10 cellular contexts compared by ENCODE assay signal in the genomic region with DNA sequence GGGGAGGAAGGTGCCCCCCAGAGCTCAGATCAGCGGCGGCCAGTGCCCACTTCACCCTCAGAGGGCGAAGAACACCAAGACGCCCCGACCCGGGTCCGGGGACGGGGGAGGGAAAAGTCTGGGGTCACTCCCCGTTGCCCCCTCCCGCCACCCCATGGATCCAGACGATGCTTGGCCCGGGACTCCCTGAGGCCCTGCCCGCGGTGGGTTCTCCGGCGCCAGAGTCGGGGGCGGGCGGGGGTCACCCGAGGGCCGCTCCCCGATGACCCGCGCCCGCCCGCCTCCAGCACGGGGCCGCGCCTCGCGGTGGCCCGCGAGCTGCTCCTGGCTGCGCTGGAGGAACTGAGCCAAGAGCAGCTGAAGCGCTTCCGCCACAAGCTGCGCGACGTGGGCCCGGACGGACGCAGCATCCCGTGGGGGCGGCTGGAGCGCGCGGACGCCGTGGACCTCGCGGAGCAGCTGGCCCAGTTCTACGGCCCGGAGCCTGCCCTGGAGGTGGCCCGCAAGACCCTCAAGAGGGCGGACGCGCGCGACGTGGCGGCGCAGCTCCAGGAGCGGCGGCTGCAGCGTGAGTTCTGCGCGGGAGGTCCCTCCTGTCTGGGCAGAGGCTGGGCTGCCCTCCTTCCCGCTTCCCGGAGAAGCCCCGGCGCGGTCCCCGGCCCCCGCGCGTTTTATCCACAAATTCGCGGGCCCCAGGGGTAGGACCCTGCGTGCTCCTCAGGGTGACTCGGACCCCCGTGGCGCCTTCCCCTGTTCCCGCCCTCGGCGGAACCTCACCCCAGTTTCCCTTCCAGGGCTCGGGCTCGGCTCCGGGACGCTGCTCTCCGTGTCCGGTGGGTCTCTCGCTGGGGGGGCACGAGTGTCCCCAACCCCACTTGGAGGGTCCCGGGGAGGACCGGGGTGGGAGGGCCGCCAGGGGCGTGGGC. TPM values are rescaled to one million over a fixed set of nuclear protein-coding genes. Genes with fewer than 3 reads are reported as not detected.
DNase-seq lines count a peak whose midpoint lies in the region; ATAC-seq lines count a peak whose summit lies in the region.
"Had no signal": no experiment of that assay in that cellular context is flagged by ENCODE, and none has a peak within 500 bp of the region (broad histone marks: within the 10 kb centered on the region; RNA-seq: fewer than 3 reads in every experiment).

No MANE protein-coding gene starts in this region.

- peaks cover 9% of the 10 kb centered on the region for H3K9me3 Mint-ChIP-seq in activated CD8-positive, alpha-beta T cell treated with anti-CD3 and anti-CD28 coated beads, Interleukin-2, amount 10 ng/mL, durations not matched to agents 7 days and 5 days (ENCODE audit: insufficient read depth)

- POLR2A ChIA-PET in activated CD8-positive, alpha-beta T cell treated with anti-CD3 and anti-CD28 coated beads, Interleukin-2, amount 10 ng/mL, durations not matched to agents 7 days and 5 days (lab: Charles Lee): interaction anchor here (0.5 to 8.3 kb wide), 13 partner anchors 8 to 227 kb away, joined by 3 to 115 read pairs (median 10); a partner anchor contains a TSS

- no peaks in the 10 kb centered on the region for H3K4me1 ChIP-seq in right cardiac atrium (ENCODE audit: control insufficient read depth, insufficient read depth, low read length)

- peak overlapping the region; percentile 89 for H3K4me3 Mint-ChIP-seq in activated CD8-positive, alpha-beta T cell treated with anti-CD3 and anti-CD28 coated beads, Interleukin-2, amount 10 ng/mL, durations not matched to agents 7 days and 5 days

- DNase-seq in GM19238 (ENCODE audit: insufficient read length, low spot score): peak; percentile 12
- no peak for DNase-seq in activated CD8-positive, alpha-beta T cell treated with anti-CD3 and anti-CD28 coated beads, Interleukin-2, amount 10 ng/mL, durations not matched to agents 7 days and 5 days
- peak in 2 of 3 donors; percentile 54 to 68 for DNase-seq in right cardiac atrium
- no peak for DNase-seq in COLO668 (lab: John Stamatoyannopoulos, UW; ENCODE audit: unreplicated experiment)
- no peak for DNase-seq in SIG-M5 treated with dmso at 0.1 percent for 504 hours (lab: John Stamatoyannopoulos, UW; ENCODE audit: unreplicated experiment)
- DNase-seq in AG20443 (ENCODE audit: low spot score): no peak
- no peak for DNase-seq in NCI-H187 (lab: John Stamatoyannopoulos, UW)

- no peak for ATAC-seq in activated CD8-positive, alpha-beta T cell treated with anti-CD3 and anti-CD28 coated beads, Interleukin-2, amount 10 ng/mL, durations not matched to agents 7 days and 5 days
- peak; percentile 27 to 49 for ATAC-seq in right cardiac atrium

- no peak overlapping the region for H3K27ac ChIP-seq in right cardiac atrium (ENCODE audit: low read length)
- peak overlapping the region in 1 of 21 experiments; percentile 30 for H3K27ac ChIP-seq in skin epidermis

- H3K27me3 ChIP-seq in right cardiac atrium (ENCODE audit: control insufficient read depth, insufficient read depth): no peaks in the 10 kb centered on the region

- H3K27ac Mint-ChIP-seq in activated CD8-positive, alpha-beta T cell treated with anti-CD3 and anti-CD28 coated beads, Interleukin-2, amount 10 ng/mL, durations not matched to agents 7 days and 5 days: peak overlapping the region; percentile 95

- H3K4me1 Mint-ChIP-seq in activated CD8-positive, alpha-beta T cell treated with anti-CD3 and anti-CD28 coated beads, Interleukin-2, amount 10 ng/mL, durations not matched to agents 7 days and 5 days (ENCODE audit: low read depth): peaks cover 56% of the 10 kb centered on the region

- 9% methylated on average over 97 of the region's 97 CpGs for WGBS in right cardiac atrium

- no peaks in the 10 kb centered on the region for H3K9me3 ChIP-seq in right cardiac atrium (ENCODE audit: control insufficient read depth, low read length)

- intact Hi-C loops in right cardiac atrium (cut with DNase I): no loop called here

- peaks cover 12% of the 10 kb centered on the region for H3K27me3 Mint-ChIP-seq in activated CD8-positive, alpha-beta T cell treated with anti-CD3 and anti-CD28 coated beads, Interleukin-2, amount 10 ng/mL, durations not matched to agents 7 days and 5 days (ENCODE audit: low read depth)

- H3K4me3 ChIP-seq in right cardiac atrium (ENCODE audit: low read length) (no peak overlapping the region), skin epidermis (peak overlapping the region; percentile 14 to 35 (median 22))

- peaks cover 68% of the 10 kb centered on the region for H3K36me3 Mint-ChIP-seq in activated CD8-positive, alpha-beta T cell treated with anti-CD3 and anti-CD28 coated beads, Interleukin-2, amount 10 ng/mL, durations not matched to agents 7 days and 5 days (ENCODE audit: low read depth)

- CTCF ChIA-PET in activated CD8-positive, alpha-beta T cell treated with anti-CD3 and anti-CD28 coated beads, Interleukin-2, amount 10 ng/mL, durations not matched to agents 7 days and 5 days (lab: Charles Lee): interaction anchor here (0.9 to 5.7 kb wide), 6 partner anchors 8 to 33 kb away, joined by 3 to 73 read pairs (median 24); a partner anchor contains a TSS

RNA-seq across cellular contexts. Expression of a gene that starts 1.1 kb away (rescaled TPM):
- 10 to 100 TPM; 29.7 to 30.8 TPM for total RNA-seq in activated CD8-positive, alpha-beta T cell treated with anti-CD3 and anti-CD28 coated beads, Interleukin-2, amount 10 ng/mL, durations not matched to agents 7 days and 5 days
- total RNA-seq in right cardiac atrium: under 1 TPM in 2 of 4 donors, not detected in 2; 0.11 to 0.24 TPM
- 0.02 TPM for polyA plus RNA-seq in right cardiac atrium
- total RNA-seq: epithelial cell of proximal tubule, RPMI7951 had no signal

RNA-seq across cellular contexts. Expression of a gene that starts 9.6 kb away (rescaled TPM):
- 100 to 1,000 TPM; 487 to 541 TPM for total RNA-seq in activated CD8-positive, alpha-beta T cell treated with anti-CD3 and anti-CD28 coated beads, Interleukin-2, amount 10 ng/mL, durations not matched to agents 7 days and 5 days
- total RNA-seq in right cardiac atrium: 10 to 100 TPM in 3 of 4 donors, 1 to 10 TPM in 1; 9.9 to 15.8 (median 11.9) TPM
- 18.7 TPM for polyA plus RNA-seq in right cardiac atrium

RNA-seq across cellular contexts. Expression of a gene that starts 20.0 kb away (rescaled TPM):
- not detected for total RNA-seq in activated CD8-positive, alpha-beta T cell treated with anti-CD3 and anti-CD28 coated beads, Interleukin-2, amount 10 ng/mL, durations not matched to agents 7 days and 5 days
- total RNA-seq in right cardiac atrium: not detected
- not detected for polyA plus RNA-seq in right cardiac atrium
- total RNA-seq: epithelial cell of proximal tubule, RPMI7951 had no signal

RNA-seq across cellular contexts. Expression of a gene that starts 28.3 kb away (rescaled TPM):
- total RNA-seq in activated CD8-positive, alpha-beta T cell treated with anti-CD3 and anti-CD28 coated beads, Interleukin-2, amount 10 ng/mL, durations not matched to agents 7 days and 5 days: 1,000 to 10,000 TPM; 2,197 to 2,304 TPM
- 100 to 1,000 TPM; 180 to 290 (median 240) TPM for total RNA-seq in right cardiac atrium
- polyA plus RNA-seq in right cardiac atrium: 393 TPM

RNA-seq across cellular contexts. Expression of a gene that starts 34.5 kb away (rescaled TPM):
- 1,000 to 10,000 TPM; 1,265 to 1,278 TPM for total RNA-seq in activated CD8-positive, alpha-beta T cell treated with anti-CD3 and anti-CD28 coated beads, Interleukin-2, amount 10 ng/mL, durations not matched to agents 7 days and 5 days
- 100 to 1,000 TPM in 3 of 4 donors, 10 to 100 TPM in 1; 85.0 to 169 (median 116) TPM for total RNA-seq in right cardiac atrium
- 235 TPM for polyA plus RNA-seq in right cardiac atrium

Comparison
In these comparisons a context has a peak if more than half of its experiments do, and no peak if none do; other contexts are left out.
1. DNase-seq: peak in GM19238 (single experiment) and right cardiac atrium (2 of 3); none in activated CD8-positive, alpha-beta T cell treated with anti-CD3 and anti-CD28 coated beads, Interleukin-2, amount 10 ng/mL, durations not matched to agents 7 days and 5 days (single experiment), COLO668 (single experiment), SIG-M5 treated with dmso at 0.1 percent for 504 hours (single experiment), AG20443 (single experiment) and NCI-H187 (0 of 2).
2. RNA of a gene that starts 1.1 kb away (total RNA-seq): 29.7 to 30.8 TPM in activated CD8-positive, alpha-beta T cell treated with anti-CD3 and anti-CD28 coated beads, Interleukin-2, amount 10 ng/mL, durations not matched to agents 7 days and 5 days; 0.11 to 0.24 TPM in right cardiac atrium; every median in the first group is over 10 times any median in the second.
3. RNA of a gene that starts 9.6 kb away (total RNA-seq): 487 to 541 TPM in activated CD8-positive, alpha-beta T cell treated with anti-CD3 and anti-CD28 coated beads, Interleukin-2, amount 10 ng/mL, durations not matched to agents 7 days and 5 days; 9.9 to 15.8 TPM in right cardiac atrium; every median in the first group is over 10 times any median in the second.